11 cellular contexts compared by ENCODE assay signal in the genomic region with DNA sequence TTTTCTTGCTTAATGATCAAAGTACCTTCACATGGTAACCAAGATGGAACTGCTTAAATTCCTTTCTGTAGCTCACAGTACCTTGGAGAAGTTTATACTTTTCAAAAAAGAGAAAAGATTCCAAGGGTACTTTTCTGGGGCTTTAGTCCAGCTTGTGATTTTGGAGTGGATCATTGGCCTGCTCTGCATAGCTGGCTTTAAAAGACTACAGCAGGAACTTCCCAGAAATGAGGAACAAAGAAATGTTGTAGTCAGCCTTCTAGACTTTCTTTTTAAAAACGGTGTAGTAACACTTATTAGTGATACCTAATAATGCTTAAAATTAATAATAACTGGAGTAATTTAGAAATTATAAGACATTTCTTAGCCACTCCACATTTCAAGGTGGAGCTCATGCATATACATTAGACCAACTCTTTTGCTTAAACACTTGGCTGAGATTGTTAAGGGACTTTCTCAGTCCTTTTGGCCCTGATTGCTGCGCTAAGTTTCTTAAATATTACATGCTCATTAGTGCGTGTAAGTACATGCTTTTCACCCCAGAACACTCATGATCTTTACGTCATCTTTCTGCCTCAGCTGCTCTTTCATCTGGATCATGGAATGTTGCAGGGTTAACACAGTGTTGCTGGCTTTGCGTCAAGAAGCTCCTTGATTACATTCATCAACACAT.
A peak's percentile ranks its signal among the peaks of the same experiment; 100 is the strongest.
DNase-seq lines count a peak whose midpoint lies in the region; ATAC-seq and TF ChIP-seq lines count a peak whose summit lies in the region.
"Had no signal": no experiment of that assay in that cellular context is flagged by ENCODE, and none has a peak within 500 bp of the region (broad histone marks: within the 10 kb centered on the region; RNA-seq: fewer than 3 reads in every experiment).

No MANE protein-coding gene starts in this region.

- no peak for TF ChIP-seq CTCF in astrocyte of the cerebellum (IDR thresholded peaks at IDR 0.05; ENCODE audit: low read depth, low read length, missing control alignments)

- H3K36me3 Mint-ChIP-seq in stimulated activated naive B cell treated with anti-CD40 and anti-IgM and Interleukin-4, amounts not matched to agents 10 μg/mL and 1 μg/mL and 100 μg/mL, for 72 hours = peaks cover 23 to 48% of the 10 kb centered on the region in 2 donors

- no peaks in the 10 kb centered on the region for H3K9me3 Mint-ChIP-seq in stimulated activated naive B cell treated with anti-CD40 and anti-IgM and Interleukin-4, amounts not matched to agents 10 μg/mL and 1 μg/mL and 100 μg/mL, for 72 hours
- H3K9me3 Mint-ChIP-seq: activated CD4-positive, alpha-beta memory T cell treated with anti-CD3 and anti-CD28 coated beads for 36 hours had no signal

- H3K4me3 ChIP-seq in astrocyte of the cerebellum (ENCODE audit: low read depth, low read length) = no peak overlapping the region
- H3K4me3 ChIP-seq: pancreas, thoracic aorta had no signal

- peak overlapping the region; percentile 57 to 62 for H3K4me3 Mint-ChIP-seq in stimulated activated naive B cell treated with anti-CD40 and anti-IgM and Interleukin-4, amounts not matched to agents 10 μg/mL and 1 μg/mL and 100 μg/mL, for 72 hours
- H3K4me3 Mint-ChIP-seq: activated CD4-positive, alpha-beta memory T cell treated with anti-CD3 and anti-CD28 coated beads for 36 hours had no signal

- peak; percentile 22 for ATAC-seq in GM19043 (IDR thresholded peaks at IDR 0.05; ENCODE audit: low read depth, unreplicated experiment)
- ATAC-seq in HG02885 (IDR thresholded peaks at IDR 0.05; ENCODE audit: poor library complexity, unreplicated experiment) = peak; percentile 36
- ATAC-seq in stimulated activated naive B cell treated with anti-CD40 and anti-IgM and Interleukin-4, amounts not matched to agents 10 μg/mL and 1 μg/mL and 100 μg/mL, for 72 hours (replicated peaks) = peak; percentile 71 to 75

- H3K27me3 Mint-ChIP-seq in stimulated activated naive B cell treated with anti-CD40 and anti-IgM and Interleukin-4, amounts not matched to agents 10 μg/mL and 1 μg/mL and 100 μg/mL, for 72 hours = no peaks in the 10 kb centered on the region
- H3K27me3 Mint-ChIP-seq: activated CD4-positive, alpha-beta memory T cell treated with anti-CD3 and anti-CD28 coated beads for 36 hours had no signal

- DNase-seq in astrocyte of the cerebellum (ENCODE audit: low read depth) = peak; percentile 22
- DNase-seq in stimulated activated naive B cell treated with anti-CD40 and anti-IgM and Interleukin-4, amounts not matched to agents 10 μg/mL and 1 μg/mL and 100 μg/mL, for 72 hours = no peak
- no peak for DNase-seq in NCI-H146 (lab: John Stamatoyannopoulos, UW)
- no peak for DNase-seq in GOT3 (lab: John Stamatoyannopoulos, UW)
- DNase-seq in NCI-H2081 treated with DMSO at 0.1 percent for 48 hours (lab: John Stamatoyannopoulos, UW) = no peak
- DNase-seq: activated CD4-positive, alpha-beta memory T cell treated with anti-CD3 and anti-CD28 coated beads for 36 hours; NCI-H2029; pancreas had no signal

- in situ Hi-C loops in astrocyte of the cerebellum (cut with HindIII; ENCODE audit: low sequenced_read_pairs) = no loop called here

- H3K27ac Mint-ChIP-seq in stimulated activated naive B cell treated with anti-CD40 and anti-IgM and Interleukin-4, amounts not matched to agents 10 μg/mL and 1 μg/mL and 100 μg/mL, for 72 hours = peak overlapping the region; percentile 56
- H3K27ac Mint-ChIP-seq: activated CD4-positive, alpha-beta memory T cell treated with anti-CD3 and anti-CD28 coated beads for 36 hours had no signal

- peaks cover 12 to 18% of the 10 kb centered on the region in 2 donors for H3K4me1 Mint-ChIP-seq in stimulated activated naive B cell treated with anti-CD40 and anti-IgM and Interleukin-4, amounts not matched to agents 10 μg/mL and 1 μg/mL and 100 μg/mL, for 72 hours

Comparison
In these comparisons a context has a peak if more than half of its experiments do, and no peak if none do; other contexts are left out.
1. ATAC-seq: peak in every context shown above with its lines; median percentile 73 in stimulated activated naive B cell treated with anti-CD40 and anti-IgM and Interleukin-4, amounts not matched to agents 10 μg/mL and 1 μg/mL and 100 μg/mL, for 72 hours; 36 in HG02885; 22 in GM19043.